In the genomic region with DNA sequence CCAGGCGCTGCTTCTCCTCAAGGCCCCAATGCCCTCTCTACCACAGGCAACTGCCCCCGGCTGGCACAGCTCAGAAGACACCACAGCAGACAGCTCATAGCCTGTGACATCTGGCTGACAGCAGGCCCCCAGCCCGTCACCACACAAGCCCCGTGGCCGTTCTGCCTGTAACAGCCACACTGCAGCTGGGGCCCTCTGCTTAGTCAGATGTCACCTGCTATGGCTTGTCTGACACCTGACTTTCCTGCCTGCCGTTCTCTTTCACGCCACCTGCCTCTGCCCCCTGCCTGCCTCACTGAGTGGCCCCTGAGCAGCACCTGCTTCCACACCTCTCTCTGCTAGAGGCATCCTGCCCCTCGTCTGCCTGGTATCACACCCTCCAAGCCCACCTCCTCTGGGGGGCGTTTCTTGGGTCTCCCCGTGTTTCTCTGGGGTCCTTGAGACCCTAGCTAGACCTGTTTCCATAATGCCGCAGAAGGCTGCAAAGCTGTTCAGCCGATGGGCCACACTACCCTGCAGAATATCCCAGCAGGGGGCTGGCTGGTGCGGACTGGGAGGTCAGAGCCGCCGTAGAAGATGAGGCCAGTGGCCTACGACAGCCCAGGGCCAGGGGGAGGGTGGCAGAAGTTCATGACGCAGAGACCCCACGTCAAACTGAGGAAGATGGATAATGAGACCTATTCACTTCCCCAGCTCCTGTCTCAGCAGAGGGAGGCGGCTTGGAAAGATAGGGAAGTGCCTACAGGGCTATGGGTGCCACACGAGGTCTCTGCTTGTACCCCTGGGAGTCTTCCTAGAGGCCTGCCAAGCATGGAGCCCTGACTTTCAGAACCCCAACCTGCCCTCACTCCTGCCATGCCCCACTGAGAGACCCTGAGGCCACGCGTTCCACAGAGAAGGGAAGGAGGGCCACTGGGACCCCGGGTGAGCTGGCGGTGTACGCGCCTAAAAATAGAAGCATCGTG, we compare ENCODE assay signal across 15 cellular contexts.
A peak's percentile ranks its signal among the peaks of the same experiment; 100 is the strongest.
DNase-seq lines count a peak whose midpoint lies in the region; ATAC-seq and TF ChIP-seq lines count a peak whose summit lies in the region.
"Had no signal": no experiment of that assay in that cellular context is flagged by ENCODE, and none has a peak within 500 bp of the region (broad histone marks: within the 10 kb centered on the region; RNA-seq: fewer than 3 reads in every experiment).

No MANE protein-coding gene starts in this region.

- WGBS in H9 (ENCODE audit: extremely low coverage, insufficient read length, low lambda C conversion rate): no CpG with 5 or more reads among the region's 27 CpGs
- 67% methylated on average over 26 of the region's 27 CpGs for WGBS in prostate gland

- no peak overlapping the region for H2AK5ac ChIP-seq in H9 (ENCODE audit: insufficient read length, low read length)

- no peak overlapping the region; the same call in 1 of the 2 replicates for H3K14ac ChIP-seq in H9 (ENCODE audit: insufficient read depth, low read length)

- H3K27me3 Mint-ChIP-seq in H9 (ENCODE audit: low read depth): no peaks in the 10 kb centered on the region; the same call in 1 of the 2 replicates

- H4K20me1 ChIP-seq in H9 (ENCODE audit: control insufficient read depth, insufficient read depth, insufficient read length): no peaks in the 10 kb centered on the region

- H2BK12ac ChIP-seq in H9 (ENCODE audit: insufficient read length, low read depth, low read length): no peak overlapping the region

- no peak overlapping the region for H3K4ac ChIP-seq in H9 (ENCODE audit: low read depth, low read length)

- no peak for TF ChIP-seq CTCF in H9 (conservative IDR thresholded peaks at IDR 0.05)
- TF ChIP-seq CTCF in RWPE2 (IDR thresholded peaks at IDR 0.05; ENCODE audit: poor library complexity, severe bottlenecking): no peak
- no peak for TF ChIP-seq CTCF in prostate gland (IDR thresholded peaks at IDR 0.05)

- peaks cover 0 to 4% of the 10 kb centered on the region in 2 experiments; a peak in 2 of 4 replicates for H3K4me1 Mint-ChIP-seq in H9

- no peak overlapping the region for H3K4me2 ChIP-seq in H9 (ENCODE audit: insufficient read depth, insufficient read length, low read length)

- ATAC-seq in activated CD4-positive, CD25-positive, alpha-beta regulatory T cell treated with anti-CD3 and anti-CD28 coated beads, Interleukin-2, amount 50 U/mL, for 24 hours: peak; percentile 41 to 68
- ATAC-seq in RWPE2 (ENCODE audit: low read depth): no peak

- H2BK120ac ChIP-seq in H9 (ENCODE audit: low read depth, low read length, poor library complexity, severe bottlenecking): no peak overlapping the region

- H2BK15ac ChIP-seq in H9 (ENCODE audit: low read depth, low read length): no peak overlapping the region

- no peak overlapping the region for H3K9ac ChIP-seq in H9 (ENCODE audit: extremely low read depth, insufficient read length, low read length)

- TF ChIP-seq POLR2A in prostate gland (IDR thresholded peaks at IDR 0.05): no peak

- no peaks in the 10 kb centered on the region for H3K79me2 ChIP-seq in H9 (ENCODE audit: insufficient read depth, low read length)

- intact Hi-C loops in prostate gland (cut with DNase I): no loop called here

- no peak overlapping the region for H3K27ac Mint-ChIP-seq in H9

- no peak overlapping the region; a peak in 1 of 5 replicates for H3K4me3 Mint-ChIP-seq in H9

- H4K91ac ChIP-seq in H9 (ENCODE audit: insufficient read length, low read depth, low read length): no peak overlapping the region

- no peaks in the 10 kb centered on the region for H3K79me1 ChIP-seq in H9 (ENCODE audit: insufficient read depth, low read depth, low read length, poor library complexity, severe bottlenecking)

- no peak overlapping the region for H3T11ph ChIP-seq in H9 (ENCODE audit: low read length)

- H2BK5ac ChIP-seq in H9 (ENCODE audit: insufficient read length, low read length): no peak overlapping the region

- H3K23ac ChIP-seq in H9 (ENCODE audit: insufficient read length, low read depth, low read length): no peak overlapping the region

- H3K36me3 ChIP-seq in RWPE2 (ENCODE audit: low read depth) (no peaks in the 10 kb centered on the region), prostate gland (no peaks in the 10 kb centered on the region)
- H3K36me3 ChIP-seq: neutrophil had no signal

- H3K27ac ChIP-seq in H9 (ENCODE audit: insufficient read length, low read depth, low read length): no peak overlapping the region
- no peak overlapping the region for H3K27ac ChIP-seq in RWPE2 (ENCODE audit: poor library complexity, severe bottlenecking)
- no peak overlapping the region for H3K27ac ChIP-seq in prostate gland
- H3K27ac ChIP-seq: HL-60, neutrophil had no signal

- H4K5ac ChIP-seq in H9 (ENCODE audit: insufficient read length, low read depth, low read length): no peak overlapping the region

- H2AFZ ChIP-seq in H9 (ENCODE audit: low read length): no peak overlapping the region

- no peaks in the 10 kb centered on the region for H3K23me2 ChIP-seq in H9 (ENCODE audit: insufficient read length, low read depth, low read length, poor library complexity, severe bottlenecking)

- no peaks in the 10 kb centered on the region for H3K9me3 ChIP-seq in H9 (ENCODE audit: control insufficient read depth, low read depth, low read length)
- peaks cover 14% of the 10 kb centered on the region for H3K9me3 ChIP-seq in RWPE2 (ENCODE audit: severe bottlenecking)
- no peaks in the 10 kb centered on the region for H3K9me3 ChIP-seq in prostate gland
- H3K9me3 ChIP-seq: neutrophil had no signal

- no peak overlapping the region for H3K18ac ChIP-seq in H9 (ENCODE audit: insufficient read length, low read depth, low read length)

- H3K4me3 ChIP-seq in RWPE2 (ENCODE audit: severe bottlenecking): no peak overlapping the region
- H3K4me3 ChIP-seq in prostate gland: no peak overlapping the region
- H3K4me3 ChIP-seq: lung had no signal

- peaks cover 0 to 7% (median 1%) of the 10 kb centered on the region in 3 experiments; a peak in 2 of 7 replicates for H3K36me3 Mint-ChIP-seq in H9 (ENCODE audit: insufficient read depth in 1 of 3, low read depth in 3 of 3)

- H3K4me1 ChIP-seq in H9 (ENCODE audit: insufficient read depth, low read length): no peaks in the 10 kb centered on the region
- no peaks in the 10 kb centered on the region for H3K4me1 ChIP-seq in RWPE2 (ENCODE audit: insufficient read depth, poor library complexity, severe bottlenecking)
- H3K4me1 ChIP-seq in prostate gland (replicated peaks): no peaks in the 10 kb centered on the region

- H2BK20ac ChIP-seq in H9 (ENCODE audit: low read depth, low read length, poor library complexity, severe bottlenecking): no peak overlapping the region

- DNase-seq in activated CD4-positive, CD25-positive, alpha-beta regulatory T cell (lab: John Stamatoyannopoulos, UW): no peak
- DNase-seq in H9 (peak; percentile 24), RWPE2 (ENCODE audit: low spot score) (peak; percentile 61), myocyte (ENCODE audit: low read depth) (peak; percentile 53), ACHN (no peak), NOMO-1 treated with DMSO at 0.1 percent for 48 hours (lab: John Stamatoyannopoulos, UW; ENCODE audit: unreplicated experiment) (no peak), prostate gland (ENCODE audit: low spot score) (no peak)
- DNase-seq: H7, hypothalamus, Kasumi-1, NCI-H2227 treated with DMSO at 0.1 percent for 48 hours had no signal

- H3K9me3 Mint-ChIP-seq in H9: peaks cover 2 to 11% of the 10 kb centered on the region in 2 experiments; a peak in 3 of 5 replicates

- no peak overlapping the region for H3K56ac ChIP-seq in H9 (ENCODE audit: insufficient read length, low read depth, low read length)

- in situ Hi-C loops in ACHN (cut with HindIII; ENCODE audit: low pct_ligation_motif_present, low pct_unique_long_range_greater_than_20kb, low sequenced_read_pairs): no loop called here

- H3K27me3 ChIP-seq in H9 (ENCODE audit: insufficient read depth, low read length) (no peaks in the 10 kb centered on the region), RWPE2 (ENCODE audit: insufficient read depth, poor library complexity, severe bottlenecking) (no peaks in the 10 kb centered on the region), prostate gland (replicated peaks; ENCODE audit: insufficient read depth) (no peaks in the 10 kb centered on the region)
- H3K27me3 ChIP-seq: neutrophil had no signal

- no peak overlapping the region for H4K8ac ChIP-seq in H9 (replicated peaks; ENCODE audit: insufficient read length, low read depth, low read length)

Comparison
In these comparisons a context has a peak if more than half of its experiments do, and no peak if none do; other contexts are left out.
1. DNase-seq: peak in H9 (single experiment), RWPE2 (single experiment) and myocyte (single experiment); none in activated CD4-positive, CD25-positive, alpha-beta regulatory T cell (0 of 4), ACHN (single experiment), NOMO-1 treated with DMSO at 0.1 percent for 48 hours (single experiment) and prostate gland (single experiment).